In the genomic region with DNA sequence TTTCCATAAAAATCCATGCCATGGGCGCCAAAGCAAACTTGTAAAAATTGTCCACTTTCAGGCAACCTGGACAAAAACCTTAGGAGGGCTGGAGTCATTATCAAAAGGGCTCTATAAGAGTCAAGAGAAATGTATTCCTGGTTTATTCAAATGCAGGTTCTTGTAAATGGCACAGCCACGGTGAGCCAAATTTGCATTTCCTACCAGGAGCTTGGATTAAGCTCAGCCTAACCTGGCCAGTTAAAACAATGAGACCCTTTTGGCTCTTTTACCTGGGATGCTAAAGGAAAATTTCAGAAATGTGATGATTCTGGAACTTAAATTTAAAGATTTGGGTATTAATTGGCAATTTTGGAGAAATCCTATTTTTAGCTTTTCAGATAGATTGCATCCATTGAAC, we compare ENCODE assay signal across 1 cellular context.
TF ChIP-seq lines count a peak whose summit lies in the region.

No MANE protein-coding gene starts in this region.

TF ChIP-seq in GM23338, 12 proteins besides CTCF, POLR2A, EP300 and RAD21 (continued from another document):
- TF ChIP-seq ZNF462 (CRISPR knock-in tag; IDR thresholded peaks at IDR 0.05) = no peak
- TF ChIP-seq EZH2phosphoT487 (IDR thresholded peaks at IDR 0.05; ENCODE audit: unreplicated experiment) = no peak
- no peak for TF ChIP-seq CREB1 (CRISPR knock-in tag; IDR thresholded peaks at IDR 0.05; ENCODE audit: low read depth)
- TF ChIP-seq REST (IDR thresholded peaks at IDR 0.05; ENCODE audit: unreplicated experiment) = no peak
- TF ChIP-seq ETS1 (IDR thresholded peaks at IDR 0.05) = no peak
- no peak for TF ChIP-seq NANOG (IDR thresholded peaks at IDR 0.05; ENCODE audit: borderline replicate concordance)
TF ChIP-seq in GM23338: peak in this region for 0.
